Comparison of ENCODE assay signal across 20 cellular contexts in genomic region chrX:83022020-83022419, GRCh38.
A peak's percentile ranks its signal among the peaks of the same experiment; 100 is the strongest.
DNase-seq lines count a peak whose midpoint lies in the region; ATAC-seq and TF ChIP-seq lines count a peak whose summit lies in the region.
"Had no signal": no experiment of that assay in that cellular context is flagged by ENCODE, and none has a peak within 500 bp of the region (broad histone marks: within the 10 kb centered on the region; RNA-seq: fewer than 3 reads in every experiment).

No MANE protein-coding gene starts in this region.

- H3K4me1 ChIP-seq in ovary (ENCODE audit: insufficient read depth) = no peaks in the 10 kb centered on the region
- H3K4me1 ChIP-seq: BLaER1, colonic mucosa had no signal

- no peak for TF ChIP-seq POLR2A in ovary (IDR thresholded peaks at IDR 0.05)

- 45 to 72% (median 55%) methylated on average over 1 of the region's 1 CpG for WGBS in ovary, 3 donors

- no peak for TF ChIP-seq CTCF in kidney epithelial cell (IDR thresholded peaks at IDR 0.05; ENCODE audit: insufficient read depth, low read length, poor library complexity, severe bottlenecking)
- no peak for TF ChIP-seq CTCF in ovary (IDR thresholded peaks at IDR 0.05)

- intact Hi-C loops in ovary (cut with DNase I) = no loop called here

- DNase-seq in Caki2 (ENCODE audit: low read depth) (peak; percentile 37), Kasumi-1 (lab: John Stamatoyannopoulos, UW) (peak; percentile 33 to 52), SKM-1 treated with dmso at 0.1 percent for 144 hours (lab: John Stamatoyannopoulos, UW; ENCODE audit: unreplicated experiment) (peak; percentile 49), kidney epithelial cell (ENCODE audit: low read depth) (peak; percentile 4), ovary (no peak), NCI-H510A treated with DMSO at 0.1 percent for 48 hours (lab: John Stamatoyannopoulos, UW) (no peak)
- no peak for DNase-seq in activated CD4-positive, alpha-beta T cell treated with anti-CD3 and anti-CD28 coated beads for 4 hours
- DNase-seq: activated CD8-positive, alpha-beta memory T cell treated with anti-CD3 and anti-CD28 coated beads, Interleukin-2, amount 50 U/mL, for 4 hours; activated effector memory CD4-positive, alpha-beta T cell treated with Interleukin-2 at 50 U/mL for 16 hours; brain microvascular endothelial cell; colonic mucosa; H7; naive B cell; NCI-H1092 treated with DMSO at 0.1 percent for 48 hours; NCI-H2081; NCI-H446; right cardiac atrium; substantia nigra had no signal

- no peaks in the 10 kb centered on the region for H3K9me3 ChIP-seq in ovary
- H3K9me3 ChIP-seq: colonic mucosa had no signal

- no peaks in the 10 kb centered on the region for H3K36me3 ChIP-seq in kidney epithelial cell (ENCODE audit: control insufficient read depth, insufficient read depth, low read length)
- H3K36me3 ChIP-seq in ovary = no peaks in the 10 kb centered on the region
- H3K36me3 ChIP-seq: BLaER1, brain microvascular endothelial cell, colonic mucosa had no signal

- H3K27me3 ChIP-seq in kidney epithelial cell (ENCODE audit: control insufficient read depth, insufficient read depth, low read length) (no peaks in the 10 kb centered on the region), ovary (no peaks in the 10 kb centered on the region)
- H3K27me3 ChIP-seq: brain microvascular endothelial cell, colonic mucosa had no signal

- H3K4me3 ChIP-seq in kidney epithelial cell (ENCODE audit: low read depth, low read length) = no peak overlapping the region
- no peak overlapping the region for H3K4me3 ChIP-seq in ovary
- H3K4me3 ChIP-seq: BLaER1, colonic mucosa had no signal

- H3K27ac ChIP-seq in ovary = no peak overlapping the region
- H3K27ac ChIP-seq: BLaER1, brain microvascular endothelial cell, colonic mucosa had no signal

- TF ChIP-seq EP300 in ovary (IDR thresholded peaks at IDR 0.05) = no peak

- in situ Hi-C loops in Caki2 (cut with HindIII; ENCODE audit: low pct_unique_long_range_greater_than_20kb, low sequenced_read_pairs) = no loop called here

- no peak for ATAC-seq in GM18498 (IDR thresholded peaks at IDR 0.05; ENCODE audit: unreplicated experiment)
- ATAC-seq: right cardiac atrium had no signal

Comparison
In these comparisons a context has a peak if more than half of its experiments do, and no peak if none do; other contexts are left out.
1. DNase-seq: peak in Caki2 (single experiment), Kasumi-1 (2 of 2), SKM-1 treated with dmso at 0.1 percent for 144 hours (single experiment) and kidney epithelial cell (single experiment); none in activated CD4-positive, alpha-beta T cell treated with anti-CD3 and anti-CD28 coated beads for 4 hours (0 of 2), ovary (0 of 5) and NCI-H510A treated with DMSO at 0.1 percent for 48 hours (single experiment).